In the genomic region with DNA sequence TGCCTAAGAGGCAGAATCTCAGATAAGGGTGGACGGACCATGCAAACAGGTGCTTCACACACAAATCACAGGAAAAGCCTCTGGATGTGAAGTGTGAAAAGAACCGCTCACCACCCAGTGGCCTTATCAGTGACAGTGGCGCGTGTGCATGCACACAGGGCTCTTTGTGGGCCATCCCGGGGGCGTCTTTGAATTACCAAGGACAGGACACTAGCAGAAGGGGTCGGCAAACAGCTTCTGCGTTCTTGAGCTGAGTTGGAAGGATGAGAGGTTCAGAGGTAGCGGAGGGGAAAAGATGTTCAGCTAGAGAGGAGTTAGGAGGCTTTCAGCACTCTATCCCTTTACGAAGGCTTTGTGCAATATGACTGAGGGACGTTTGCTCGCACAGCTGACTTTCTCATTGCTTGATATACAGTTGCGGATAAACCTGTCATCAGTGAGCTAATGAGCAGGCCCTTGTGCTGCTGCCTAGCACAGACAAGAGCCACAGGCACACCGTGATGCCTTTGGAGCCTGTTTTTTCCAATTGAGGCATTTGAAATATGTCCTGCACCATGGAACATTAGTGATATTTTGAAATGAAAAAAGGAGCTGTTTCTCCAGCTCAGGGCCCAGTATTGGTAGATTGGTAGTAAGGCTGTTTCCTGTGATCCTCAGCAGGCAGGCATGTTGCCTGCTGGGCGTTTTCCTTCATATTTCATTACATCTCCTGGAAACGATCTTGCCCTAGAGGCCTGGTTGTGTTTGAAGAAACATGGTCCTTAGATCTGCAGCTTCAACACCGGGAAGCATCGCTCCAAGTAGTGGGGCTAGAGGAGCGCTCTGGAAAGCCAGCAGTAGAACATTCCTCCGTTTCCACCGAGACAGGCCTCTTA, we compare ENCODE assay signal across 24 cellular contexts.
DNase-seq lines count a peak whose midpoint lies in the region; TF ChIP-seq lines count a peak whose summit lies in the region.
"Had no signal": no experiment of that assay in that cellular context is flagged by ENCODE, and none has a peak within 500 bp of the region (broad histone marks: within the 10 kb centered on the region; RNA-seq: fewer than 3 reads in every experiment).

No MANE protein-coding gene starts in this region.

- H3K36me3 ChIP-seq in left ventricle myocardium inferior (no peaks in the 10 kb centered on the region), spleen (no peaks in the 10 kb centered on the region)
- H3K36me3 ChIP-seq: MG63, SJCRH30 had no signal

- H3K18ac ChIP-seq in H9 (ENCODE audit: insufficient read length, low read depth, low read length), result no peak overlapping the region

- H3K9ac ChIP-seq in H9 (ENCODE audit: extremely low read depth, insufficient read length, low read length), result no peak overlapping the region

- H3K27me3 ChIP-seq in left ventricle myocardium inferior (ENCODE audit: low read depth), result no peaks in the 10 kb centered on the region
- no peaks in the 10 kb centered on the region for H3K27me3 ChIP-seq in spleen (replicated peaks in 1 of 7)
- H3K27me3 ChIP-seq in H9 (ENCODE audit: insufficient read depth, low read length), result no peaks in the 10 kb centered on the region
- H3K27me3 ChIP-seq: hepatocyte, MG63 had no signal

- H3K9me3 ChIP-seq in left ventricle myocardium inferior (replicated peaks) (no peaks in the 10 kb centered on the region), spleen (no peaks in the 10 kb centered on the region), H9 (ENCODE audit: control insufficient read depth, low read depth, low read length) (no peaks in the 10 kb centered on the region)
- H3K9me3 ChIP-seq: MG63, SJCRH30 had no signal

- no peak overlapping the region for H3K4me3 ChIP-seq in left ventricle myocardium inferior
- no peak overlapping the region for H3K4me3 ChIP-seq in spleen
- H3K4me3 ChIP-seq: hepatocyte, MG63, SJCRH30 had no signal

- H3K79me1 ChIP-seq in H9 (ENCODE audit: insufficient read depth, low read depth, low read length, poor library complexity, severe bottlenecking), result no peaks in the 10 kb centered on the region

- H4K91ac ChIP-seq in H9 (ENCODE audit: insufficient read length, low read depth, low read length), result no peak overlapping the region

- H2AFZ ChIP-seq in H9 (ENCODE audit: low read length), result no peak overlapping the region
- H2AFZ ChIP-seq: hepatocyte had no signal

- no peaks in the 10 kb centered on the region for H3K79me2 ChIP-seq in H9 (ENCODE audit: insufficient read depth, low read length)
- H3K79me2 ChIP-seq: hepatocyte had no signal

- no peak overlapping the region for H2BK120ac ChIP-seq in H9 (ENCODE audit: low read depth, low read length, poor library complexity, severe bottlenecking)

- no peaks in the 10 kb centered on the region for H3K9me3 Mint-ChIP-seq in neural crest cell
- no peaks in the 10 kb centered on the region for H3K9me3 Mint-ChIP-seq in H9
- H3K9me3 Mint-ChIP-seq: activated naive CD4-positive, alpha-beta T cell treated with anti-CD3 and anti-CD28 coated beads, Interleukin-2, amount 50 U/mL, for 72 hours; activated T-helper 17 cell treated with anti-CD3 and anti-CD28 coated beads, Interleukin-2, amount 50 U/mL, for 72 hours; central memory CD8-positive, alpha-beta T cell; immature natural killer cell; stimulated activated naive CD8-positive, alpha-beta T cell treated with anti-CD3 and anti-CD28 coated beads, Interleukin-15, amount 100 ng/mL, for 72 hours; T-cell had no signal

- peak; percentile 7 for DNase-seq in NCI-H510A treated with DMSO at 0.1 percent for 48 hours (lab: John Stamatoyannopoulos, UW)
- DNase-seq in NCI-H510A (lab: John Stamatoyannopoulos, UW), result no peak
- DNase-seq in left ventricle myocardium inferior, result no peak
- DNase-seq in neural crest cell (ENCODE audit: low read depth, low spot score), result no peak
- DNase-seq in spleen, result no peak
- DNase-seq in A172 (ENCODE audit: low spot score), result no peak
- DNase-seq in H9, result no peak
- no peak for DNase-seq in D341Med (ENCODE audit: low spot score)
- DNase-seq: activated CD4-positive, alpha-beta T cell treated with anti-CD3 and anti-CD28 coated beads, Interleukin-2, amount 50 U/mL, for 48 hours; activated CD8-positive, alpha-beta memory T cell treated with anti-CD3 and anti-CD28 coated beads, Interleukin-2, amount 50 U/mL, for 4 hours; anterior cingulate cortex; DMS53; GF-D8; immature natural killer cell; MG63; NCI-H2171; NCI-H526; SJCRH30; stimulated activated naive CD8-positive, alpha-beta T cell treated with anti-CD3 and anti-CD28 coated beads, Interleukin-15, amount 100 ng/mL, for 72 hours; T-cell had no signal

- no peak overlapping the region for H2BK15ac ChIP-seq in H9 (ENCODE audit: low read depth, low read length)

- H3K36me3 Mint-ChIP-seq in neural crest cell (ENCODE audit: low read depth) (no peaks in the 10 kb centered on the region), H9 (ENCODE audit: insufficient read depth in 1 of 3, low read depth in 3 of 3) (no peaks in the 10 kb centered on the region)
- H3K36me3 Mint-ChIP-seq: activated naive CD4-positive, alpha-beta T cell treated with anti-CD3 and anti-CD28 coated beads, Interleukin-2, amount 50 U/mL, for 72 hours; immature natural killer cell; T-cell had no signal

- no peak overlapping the region for H3K4ac ChIP-seq in H9 (ENCODE audit: low read depth, low read length)

- H3K23ac ChIP-seq in H9 (ENCODE audit: insufficient read length, low read depth, low read length), result no peak overlapping the region

- H3K4me3 Mint-ChIP-seq in neural crest cell, result no peak overlapping the region
- H3K4me3 Mint-ChIP-seq in H9, result no peak overlapping the region
- H3K4me3 Mint-ChIP-seq: activated T-helper 17 cell treated with anti-CD3 and anti-CD28 coated beads, Interleukin-2, amount 50 U/mL, for 72 hours; central memory CD8-positive, alpha-beta T cell; immature natural killer cell; stimulated activated naive CD8-positive, alpha-beta T cell treated with anti-CD3 and anti-CD28 coated beads, Interleukin-15, amount 100 ng/mL, for 72 hours; T-cell had no signal

- H3K4me1 Mint-ChIP-seq in neural crest cell, result peaks cover 40% of the 10 kb centered on the region
- peaks cover 12 to 22% of the 10 kb centered on the region in 2 experiments for H3K4me1 Mint-ChIP-seq in H9
- H3K4me1 Mint-ChIP-seq: activated T-helper 17 cell treated with anti-CD3 and anti-CD28 coated beads, Interleukin-2, amount 50 U/mL, for 72 hours; central memory CD8-positive, alpha-beta T cell; immature natural killer cell; stimulated activated naive CD8-positive, alpha-beta T cell treated with anti-CD3 and anti-CD28 coated beads, Interleukin-15, amount 100 ng/mL, for 72 hours; T-cell had no signal

- H3K14ac ChIP-seq in H9 (ENCODE audit: insufficient read depth, low read length), result no peak overlapping the region

- H4K20me1 ChIP-seq in H9 (ENCODE audit: control insufficient read depth, insufficient read depth, insufficient read length), result no peaks in the 10 kb centered on the region

- TF ChIP-seq CTCF in left ventricle myocardium inferior (IDR thresholded peaks at IDR 0.05; ENCODE audit: borderline replicate concordance), result no peak
- TF ChIP-seq CTCF in neural crest cell (conservative IDR thresholded peaks at IDR 0.05), result no peak
- TF ChIP-seq CTCF in spleen (IDR thresholded peaks at IDR 0.05 in 8 of 11, conservative IDR thresholded peaks at IDR 0.05 in 3 of 11), result no peak
- TF ChIP-seq CTCF in H9 (conservative IDR thresholded peaks at IDR 0.05), result no peak

- 75 to 83% (median 80%) methylated on average over 18 to 21 of the region's 21 CpGs for WGBS in spleen, 5 donors
- WGBS in H9 (ENCODE audit: extremely low coverage, insufficient read length, low lambda C conversion rate), result no CpG with 5 or more reads among the region's 21 CpGs

- no peak overlapping the region for H3K4me2 ChIP-seq in H9 (ENCODE audit: insufficient read depth, insufficient read length, low read length)
- H3K4me2 ChIP-seq: hepatocyte had no signal

- H3K4me1 ChIP-seq in left ventricle myocardium inferior (peaks cover 25% of the 10 kb centered on the region), spleen (peaks cover 0 to 18% (median 7%) of the 10 kb centered on the region in 6 donors), H9 (ENCODE audit: insufficient read depth, low read length) (no peaks in the 10 kb centered on the region)
- H3K4me1 ChIP-seq: SJCRH30 had no signal

- H3K27me3 Mint-ChIP-seq in neural crest cell (ENCODE audit: low read depth) (no peaks in the 10 kb centered on the region), H9 (ENCODE audit: low read depth) (no peaks in the 10 kb centered on the region; the same call in 1 of the 2 replicates)
- H3K27me3 Mint-ChIP-seq: activated T-helper 17 cell treated with anti-CD3 and anti-CD28 coated beads, Interleukin-2, amount 50 U/mL, for 72 hours had no signal

- peak overlapping the region; percentile 90 for H3K27ac Mint-ChIP-seq in neural crest cell (ENCODE audit: unreplicated experiment)
- no peak overlapping the region for H3K27ac Mint-ChIP-seq in H9
- H3K27ac Mint-ChIP-seq: activated naive CD4-positive, alpha-beta T cell treated with anti-CD3 and anti-CD28 coated beads, Interleukin-2, amount 50 U/mL, for 72 hours; activated T-helper 17 cell treated with anti-CD3 and anti-CD28 coated beads, Interleukin-2, amount 50 U/mL, for 72 hours; immature natural killer cell; T-cell had no signal

- no peak overlapping the region for H2BK5ac ChIP-seq in H9 (ENCODE audit: insufficient read length, low read length)

- no peak overlapping the region for H4K5ac ChIP-seq in H9 (ENCODE audit: insufficient read length, low read depth, low read length)

- no peak overlapping the region for H2AK5ac ChIP-seq in H9 (ENCODE audit: insufficient read length, low read length)

- H3K56ac ChIP-seq in H9 (ENCODE audit: insufficient read length, low read depth, low read length), result no peak overlapping the region

- no peak overlapping the region for H2BK20ac ChIP-seq in H9 (ENCODE audit: low read depth, low read length, poor library complexity, severe bottlenecking)

- intact Hi-C loops in left ventricle myocardium inferior (cut with micrococcal nuclease) (no loop called here), spleen (cut with DNase I; ENCODE audit: low total_unique reads) (no loop called here)

- no peak overlapping the region for H4K8ac ChIP-seq in H9 (replicated peaks; ENCODE audit: insufficient read length, low read depth, low read length)

- no peak overlapping the region for H3T11ph ChIP-seq in H9 (ENCODE audit: low read length)

- no peak overlapping the region for H2BK12ac ChIP-seq in H9 (ENCODE audit: insufficient read length, low read depth, low read length)

- no peaks in the 10 kb centered on the region for H3K23me2 ChIP-seq in H9 (ENCODE audit: insufficient read length, low read depth, low read length, poor library complexity, severe bottlenecking)

- H3K27ac ChIP-seq in left ventricle myocardium inferior (replicated peaks) (peak overlapping the region; percentile 74), spleen (peak overlapping the region; percentile 58 to 82 (median 71)), H9 (ENCODE audit: insufficient read length, low read depth, low read length) (no peak overlapping the region)
- H3K27ac ChIP-seq: hepatocyte, SJCRH30 had no signal

- TF ChIP-seq POLR2A in spleen (IDR thresholded peaks at IDR 0.05), result no peak
